Comparison of ENCODE assay signal across 8 cellular contexts in the genomic region with DNA sequence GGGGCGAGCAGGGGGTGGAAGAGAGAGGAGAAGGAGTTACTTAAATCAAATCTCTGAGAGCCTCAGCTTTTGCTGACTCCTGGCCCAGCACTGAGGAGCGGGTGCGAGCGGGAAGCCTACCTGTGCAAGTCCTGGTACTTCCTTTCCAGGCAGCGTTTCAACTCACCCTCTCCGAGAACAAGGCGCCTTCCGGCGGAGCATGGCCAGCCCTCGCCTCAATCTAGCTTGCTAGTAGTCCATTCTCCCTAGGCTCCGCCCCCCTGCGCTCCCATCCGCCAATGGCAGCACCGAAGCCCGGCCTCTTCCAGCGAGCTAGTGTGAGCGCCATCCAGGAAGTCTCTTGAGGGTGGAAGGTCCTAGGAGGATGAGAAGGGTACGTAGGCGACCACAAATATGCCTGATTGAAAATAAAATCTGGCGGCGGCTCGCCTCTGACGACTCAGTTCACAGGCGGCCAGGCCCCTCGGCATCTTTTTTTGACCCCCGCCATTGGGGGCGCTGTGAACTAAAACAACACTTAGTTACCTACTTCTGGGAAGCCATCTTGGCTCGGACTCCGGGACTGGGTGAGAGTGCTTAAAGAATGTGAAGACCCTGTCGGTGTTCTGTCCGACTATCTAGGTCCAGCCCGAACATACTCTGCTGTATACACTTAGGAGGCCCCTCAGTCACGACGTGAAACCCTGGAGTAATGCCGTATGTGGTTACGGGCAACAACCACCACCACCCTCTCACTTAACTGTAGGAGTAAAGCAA. TPM values are rescaled to one million over a fixed set of nuclear protein-coding genes. Genes with fewer than 3 reads are reported as not detected.
A peak's percentile ranks its signal among the peaks of the same experiment; 100 is the strongest.
DNase-seq lines count a peak whose midpoint lies in the region; ATAC-seq, FAIRE-seq and TF ChIP-seq lines count a peak whose summit lies in the region.

A gene with protein sequence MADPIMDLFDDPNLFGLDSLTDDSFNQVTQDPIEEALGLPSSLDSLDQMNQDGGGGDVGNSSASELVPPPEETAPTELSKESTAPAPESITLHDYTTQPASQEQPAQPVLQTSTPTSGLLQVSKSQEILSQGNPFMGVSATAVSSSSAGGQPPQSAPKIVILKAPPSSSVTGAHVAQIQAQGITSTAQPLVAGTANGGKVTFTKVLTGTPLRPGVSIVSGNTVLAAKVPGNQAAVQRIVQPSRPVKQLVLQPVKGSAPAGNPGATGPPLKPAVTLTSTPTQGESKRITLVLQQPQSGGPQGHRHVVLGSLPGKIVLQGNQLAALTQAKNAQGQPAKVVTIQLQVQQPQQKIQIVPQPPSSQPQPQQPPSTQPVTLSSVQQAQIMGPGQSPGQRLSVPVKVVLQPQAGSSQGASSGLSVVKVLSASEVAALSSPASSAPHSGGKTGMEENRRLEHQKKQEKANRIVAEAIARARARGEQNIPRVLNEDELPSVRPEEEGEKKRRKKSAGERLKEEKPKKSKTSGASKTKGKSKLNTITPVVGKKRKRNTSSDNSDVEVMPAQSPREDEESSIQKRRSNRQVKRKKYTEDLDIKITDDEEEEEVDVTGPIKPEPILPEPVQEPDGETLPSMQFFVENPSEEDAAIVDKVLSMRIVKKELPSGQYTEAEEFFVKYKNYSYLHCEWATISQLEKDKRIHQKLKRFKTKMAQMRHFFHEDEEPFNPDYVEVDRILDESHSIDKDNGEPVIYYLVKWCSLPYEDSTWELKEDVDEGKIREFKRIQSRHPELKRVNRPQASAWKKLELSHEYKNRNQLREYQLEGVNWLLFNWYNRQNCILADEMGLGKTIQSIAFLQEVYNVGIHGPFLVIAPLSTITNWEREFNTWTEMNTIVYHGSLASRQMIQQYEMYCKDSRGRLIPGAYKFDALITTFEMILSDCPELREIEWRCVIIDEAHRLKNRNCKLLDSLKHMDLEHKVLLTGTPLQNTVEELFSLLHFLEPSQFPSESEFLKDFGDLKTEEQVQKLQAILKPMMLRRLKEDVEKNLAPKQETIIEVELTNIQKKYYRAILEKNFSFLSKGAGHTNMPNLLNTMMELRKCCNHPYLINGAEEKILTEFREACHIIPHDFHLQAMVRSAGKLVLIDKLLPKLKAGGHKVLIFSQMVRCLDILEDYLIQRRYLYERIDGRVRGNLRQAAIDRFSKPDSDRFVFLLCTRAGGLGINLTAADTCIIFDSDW (N-terminal part only) (minus strand): TSS at position 212 of the 756 bp plus-strand sequence. CDS start 24,480 bp downstream, outside the sequence.

- H3K9me3 ChIP-seq in mammary epithelial cell (replicated peaks; ENCODE audit: insufficient read depth, low read length) (no peaks in the 10 kb centered on the region), iPS-20b (ENCODE audit: insufficient read depth, low read depth, low read length) (no peaks in the 10 kb centered on the region), small intestine (ENCODE audit: control insufficient read depth, low read depth) (no peaks in the 10 kb centered on the region)

- H3K27me3 ChIP-seq in ACC112 (ENCODE audit: insufficient read depth, low read length) (no peaks in the 10 kb centered on the region), mammary epithelial cell (ENCODE audit: insufficient read depth, low read length) (no peaks in the 10 kb centered on the region), iPS-20b (ENCODE audit: insufficient read depth, low read length) (no peaks in the 10 kb centered on the region), small intestine (ENCODE audit: control insufficient read depth in 2 of 2, insufficient read depth in 2 of 2, low read length in 2 of 2) (no peaks in the 10 kb centered on the region)

- H3K4me3 ChIP-seq in ACC112 (ENCODE audit: low read depth, low read length) (peak within 1 kb of the TSS; percentile 90), mammary epithelial cell (replicated peaks in 1 of 3; ENCODE audit: insufficient read depth in 1 of 3, low read depth in 2 of 3, low read length in 3 of 3) (peak within 1 kb of the TSS; percentile 75 to 93 (median 93)), iPS-20b (ENCODE audit: low read length) (peak within 1 kb of the TSS; percentile 92), small intestine (ENCODE audit: low read depth in 1 of 2, low read length in 2 of 2) (peak within 1 kb of the TSS; percentile 55 to 85)

- H3K9ac ChIP-seq in mammary epithelial cell (ENCODE audit: insufficient read depth, low read length): peak within 1 kb of the TSS; percentile 96
- peak within 1 kb of the TSS; percentile 94 for H3K9ac ChIP-seq in iPS-20b (ENCODE audit: low read depth, low read length)

- dilution Hi-C loops in mammary epithelial cell (cut with HindIII; ENCODE audit: low sequenced_read_pairs): no loop called here

- ATAC-seq in GM18867 (IDR thresholded peaks at IDR 0.05; ENCODE audit: unreplicated experiment) (peak; percentile 95), HG03108 (IDR thresholded peaks at IDR 0.05; ENCODE audit: unreplicated experiment) (peak; percentile 98)

- intact Hi-C loops in mammary epithelial cell (cut with micrococcal nuclease): loop anchor here (1.0 to 10.0 kb wide), 7 partner anchors 19 to 351 kb away; a partner anchor contains a TSS

- DNase-seq in NCI-H2196 (lab: John Stamatoyannopoulos, UW; ENCODE audit: unreplicated experiment) (peak; percentile 99), mammary epithelial cell (peak; percentile 100), small intestine (peak; percentile 100)

- peak within 1 kb of the TSS; percentile 94 for H3K4me2 ChIP-seq in mammary epithelial cell (ENCODE audit: insufficient read depth, low read depth, low read length)

- CTCF ChIA-PET in mammary epithelial cell (lab: Charles Lee; ENCODE audit: low non-redundant PET): interaction anchor here (0.6 to 1.1 kb wide), 7 partner anchors 12 to 101 kb away, joined by 3 to 6 read pairs (median 3); no protein-coding TSS in a partner anchor

- FAIRE-seq in small intestine (lab: Jason Lieb, UNC): no peak

- 0 out of 2 replicates have a peak, but pooled peaks cover 3% of the 10 kb centered on the region for H3K36me3 ChIP-seq in ACC112 (ENCODE audit: insufficient read depth, low read length)
- peaks cover 7% of the 10 kb centered on the region for H3K36me3 ChIP-seq in mammary epithelial cell (ENCODE audit: insufficient read depth, low read length)
- peaks cover 39% of the 10 kb centered on the region for H3K36me3 ChIP-seq in iPS-20b (ENCODE audit: insufficient read depth, low read depth, low read length)
- peaks cover 0 to 4% of the 10 kb centered on the region in 2 donors for H3K36me3 ChIP-seq in small intestine (ENCODE audit: control insufficient read depth in 2 of 2, insufficient read depth in 2 of 2, low read length in 2 of 2)

- H3K79me2 ChIP-seq in ACC112 (ENCODE audit: control insufficient read depth, insufficient read depth, low read length, unreplicated experiment) (peaks cover 44% of the 10 kb centered on the region), mammary epithelial cell (ENCODE audit: insufficient read depth, low read length) (peaks cover 45% of the 10 kb centered on the region)

- H2AFZ ChIP-seq in ACC112 (ENCODE audit: low read length, unreplicated experiment) (peak within 1 kb of the TSS; percentile 99), mammary epithelial cell (ENCODE audit: low read depth, low read length) (peak within 1 kb of the TSS; percentile 98)

- TSS peak; percentile 98 for BruUV-seq in mammary epithelial cell (replicated peaks; lab: Mats Ljungman, UMichigan)

- no peaks in the 10 kb centered on the region for H4K20me1 ChIP-seq in mammary epithelial cell (ENCODE audit: insufficient read depth, low read length)

- in situ Hi-C loops in mammary epithelial cell (cut with MboI; ENCODE audit: low sequenced_read_pairs in 2 of 2): no loop called here

- TF ChIP-seq CTCF in VCaP (conservative IDR thresholded peaks at IDR 0.05) (peak; percentile 80), mammary epithelial cell (conservative IDR thresholded peaks at IDR 0.05 in 1 of 2, IDR thresholded peaks at IDR 0.05 in 1 of 2; ENCODE audit: extremely low read depth in 1 of 2, insufficient read depth in 1 of 2, low read depth in 1 of 2, low read length in 2 of 2) (peak; percentile 45 to 69)

- H3K27ac ChIP-seq in ACC112 (ENCODE audit: low read depth, low read length) (peak within 1 kb of the TSS; percentile 89), VCaP (peak within 1 kb of the TSS; percentile 94), mammary epithelial cell (ENCODE audit: insufficient read depth, low read depth, low read length) (peak within 1 kb of the TSS; percentile 87), iPS-20b (ENCODE audit: low read length) (peak within 1 kb of the TSS; percentile 69), small intestine (ENCODE audit: low read depth in 1 of 2, low read length in 1 of 2) (peak within 1 kb of the TSS; percentile 94 to 98)

- 4% methylated on average over 22 of the region's 36 CpGs for WGBS in mammary epithelial cell (ENCODE audit: low coverage, missing lambda C conversion rate)
- whole genome bisulfite sequencing in small intestine, 3 donors: 0 to 1% (median 1%) methylated on average over 36 of the region's 36 CpGs

- H3K4me1 ChIP-seq in ACC112 (ENCODE audit: control insufficient read depth, insufficient read depth, low read length, unreplicated experiment): no peaks in the 10 kb centered on the region
- peaks cover 12% of the 10 kb centered on the region for H3K4me1 ChIP-seq in mammary epithelial cell (ENCODE audit: insufficient read depth, low read length)
- no peaks in the 10 kb centered on the region; the same call in 1 of the 2 replicates for H3K4me1 ChIP-seq in iPS-20b (ENCODE audit: insufficient read depth, low read length)
- peaks cover 3 to 5% of the 10 kb centered on the region in 2 donors for H3K4me1 ChIP-seq in small intestine (ENCODE audit: control insufficient read depth in 2 of 2, insufficient read depth in 1 of 2, low read depth in 1 of 2, low read length in 1 of 2)

RNA-seq across cellular contexts. Expression of the gene that starts here (rescaled TPM):
- 10 to 100 TPM; 69.2 to 76.0 TPM for total RNA-seq in mammary epithelial cell
- 15.7 TPM for polyA plus RNA-seq in mammary epithelial cell
- 330 TPM for polyA minus RNA-seq in mammary epithelial cell
- 10 to 100 TPM; 18.1 to 25.0 (median 20.7) TPM for polyA plus RNA-seq in small intestine

Comparison
In these comparisons a context has a peak if more than half of its experiments do, and no peak if none do; other contexts are left out.
1. Peak in every context shown above with its lines: DNase-seq, ATAC-seq, H3K4me3 ChIP-seq and H3K27ac ChIP-seq.